In the genomic region with DNA sequence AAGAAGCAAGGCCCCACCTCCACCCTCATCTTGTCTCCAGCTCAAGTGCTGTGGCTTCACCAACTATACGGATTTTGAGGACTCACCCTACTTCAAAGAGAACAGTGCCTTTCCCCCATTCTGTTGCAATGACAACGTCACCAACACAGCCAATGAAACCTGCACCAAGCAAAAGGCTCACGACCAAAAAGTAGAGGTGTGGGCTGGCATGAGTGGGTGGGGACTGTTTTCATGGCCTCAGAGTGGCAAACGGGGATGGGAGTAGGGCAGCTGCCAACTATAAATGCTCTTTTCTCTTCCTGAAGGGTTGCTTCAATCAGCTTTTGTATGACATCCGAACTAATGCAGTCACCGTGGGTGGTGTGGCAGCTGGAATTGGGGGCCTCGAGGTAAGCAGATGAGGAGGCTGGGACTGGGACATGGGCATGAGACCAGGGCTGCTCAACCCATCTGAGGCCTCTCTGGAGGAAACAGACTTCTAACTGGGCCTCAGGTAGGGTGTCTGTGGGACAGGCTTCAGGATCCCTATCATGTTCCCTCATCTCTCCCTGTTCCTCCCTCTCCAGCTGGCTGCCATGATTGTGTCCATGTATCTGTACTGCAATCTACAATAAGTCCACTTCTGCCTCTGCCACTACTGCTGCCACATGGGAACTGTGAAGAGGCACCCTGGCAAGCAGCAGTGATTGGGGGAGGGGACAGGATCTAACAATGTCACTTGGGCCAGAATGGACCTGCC, we compare ENCODE assay signal across 10 cellular contexts. TPM values are rescaled to one million over a fixed set of nuclear protein-coding genes. Genes with fewer than 3 reads are reported as not detected.
A peak's percentile ranks its signal among the peaks of the same experiment; 100 is the strongest.
DNase-seq lines count a peak whose midpoint lies in the region; TF ChIP-seq lines count a peak whose summit lies in the region.
"Had no signal": no experiment of that assay in that cellular context is flagged by ENCODE, and none has a peak within 500 bp of the region (broad histone marks: within the 10 kb centered on the region; RNA-seq: fewer than 3 reads in every experiment).

No MANE protein-coding gene starts in this region.

- peaks cover 5% of the 10 kb centered on the region for H3K27me3 Mint-ChIP-seq in H9 (ENCODE audit: low read depth)

- H3K4me1 ChIP-seq in colonic mucosa (peaks cover 19% of the 10 kb centered on the region), H9 (ENCODE audit: insufficient read depth, low read length) (peaks cover under 1% of the 10 kb centered on the region; the same call in 1 of the 2 replicates)

- H3K9me3 Mint-ChIP-seq in H9, result no peaks in the 10 kb centered on the region; a peak in 1 of 5 replicates

- H3K4me1 Mint-ChIP-seq in H9, result peaks cover 7 to 10% of the 10 kb centered on the region in 2 experiments; a peak in 3 of 4 replicates

- no peak overlapping the region for H3K23ac ChIP-seq in H9 (ENCODE audit: insufficient read length, low read depth, low read length)

- H2BK5ac ChIP-seq in H9 (ENCODE audit: insufficient read length, low read length), result no peak overlapping the region

- no peak overlapping the region; a peak in 1 of 5 replicates for H3K4me3 Mint-ChIP-seq in H9

- H4K5ac ChIP-seq in H9 (ENCODE audit: insufficient read length, low read depth, low read length), result no peak overlapping the region

- no peak overlapping the region for H3K4me2 ChIP-seq in H9 (ENCODE audit: insufficient read depth, insufficient read length, low read length)

- H3K79me2 ChIP-seq in H9 (ENCODE audit: insufficient read depth, low read length), result no peaks in the 10 kb centered on the region

- intact Hi-C loops in colonic mucosa (cut with DNase I), result no loop called here

- H3K27ac Mint-ChIP-seq in H9, result no peak overlapping the region

- no peaks in the 10 kb centered on the region for H4K20me1 ChIP-seq in H9 (ENCODE audit: control insufficient read depth, insufficient read depth, insufficient read length)

- H3K79me1 ChIP-seq in H9 (ENCODE audit: insufficient read depth, low read depth, low read length, poor library complexity, severe bottlenecking), result no peaks in the 10 kb centered on the region

- no peak overlapping the region for H4K91ac ChIP-seq in H9 (ENCODE audit: insufficient read length, low read depth, low read length)

- no CpG with 5 or more reads among the region's 7 CpGs for WGBS in H9 (ENCODE audit: extremely low coverage, insufficient read length, low lambda C conversion rate)

- DNase-seq in NCI-H2029 (lab: John Stamatoyannopoulos, UW) (peak; percentile 42), NCI-H2029 treated with DMSO at 0.1 percent for 48 hours (lab: John Stamatoyannopoulos, UW) (no peak), colonic mucosa (peak; percentile 18), H9 (no peak), NCI-H526 (lab: John Stamatoyannopoulos, UW) (no peak)
- peak; percentile 41 for DNase-seq in stimulated activated CD8-positive, alpha-beta memory T cell treated with anti-CD3 and anti-CD28 coated beads, Interleukin-4, amount 100 ng/mL, for 24 hours (ENCODE audit: low read depth)
- DNase-seq: GOT3, NCI-H748 treated with DMSO at 0.1 percent for 48 hours had no signal

- no peak overlapping the region for H3K56ac ChIP-seq in H9 (ENCODE audit: insufficient read length, low read depth, low read length)

- no peak overlapping the region for H3T11ph ChIP-seq in H9 (ENCODE audit: low read length)

- no peak overlapping the region for H4K8ac ChIP-seq in H9 (replicated peaks; ENCODE audit: insufficient read length, low read depth, low read length)

- no peak overlapping the region for H3K18ac ChIP-seq in H9 (ENCODE audit: insufficient read length, low read depth, low read length)

- peaks cover 12 to 23% (median 17%) of the 10 kb centered on the region in 3 experiments; a peak in 6 of 7 replicates for H3K36me3 Mint-ChIP-seq in H9 (ENCODE audit: insufficient read depth in 1 of 3, low read depth in 3 of 3)

- no peak overlapping the region for H2BK120ac ChIP-seq in H9 (ENCODE audit: low read depth, low read length, poor library complexity, severe bottlenecking)

- H2AK5ac ChIP-seq in H9 (ENCODE audit: insufficient read length, low read length), result no peak overlapping the region

- no peak overlapping the region for H3K4ac ChIP-seq in H9 (ENCODE audit: low read depth, low read length)

- no peaks in the 10 kb centered on the region for H3K23me2 ChIP-seq in H9 (ENCODE audit: insufficient read length, low read depth, low read length, poor library complexity, severe bottlenecking)

- H3K9ac ChIP-seq in colonic mucosa (ENCODE audit: low read depth in 2 of 2, low read length in 2 of 2) (peak overlapping the region in 1 of 2 donors; percentile 97), H9 (ENCODE audit: extremely low read depth, insufficient read length, low read length) (no peak overlapping the region)

- H3K27me3 ChIP-seq in colonic mucosa, result no peaks in the 10 kb centered on the region
- H3K27me3 ChIP-seq in H9 (ENCODE audit: insufficient read depth, low read length), result no peaks in the 10 kb centered on the region; the same call in 1 of the 2 replicates

- no peak overlapping the region for H2AFZ ChIP-seq in H9 (ENCODE audit: low read length)

- H3K14ac ChIP-seq in H9 (ENCODE audit: insufficient read depth, low read length), result no peak overlapping the region

- H3K27ac ChIP-seq in colonic mucosa (peak overlapping the region; percentile 22), H9 (ENCODE audit: insufficient read length, low read depth, low read length) (no peak overlapping the region)

- H2BK20ac ChIP-seq in H9 (ENCODE audit: low read depth, low read length, poor library complexity, severe bottlenecking), result no peak overlapping the region

- no peak for TF ChIP-seq CTCF in colonic mucosa (IDR thresholded peaks at IDR 0.05)
- no peak for TF ChIP-seq CTCF in H9 (conservative IDR thresholded peaks at IDR 0.05)

- H3K36me3 ChIP-seq in colonic mucosa, result no peaks in the 10 kb centered on the region

- no peak overlapping the region for H2BK12ac ChIP-seq in H9 (ENCODE audit: insufficient read length, low read depth, low read length)

- no peak overlapping the region for H2BK15ac ChIP-seq in H9 (ENCODE audit: low read depth, low read length)

- H3K9me3 ChIP-seq in colonic mucosa (no peaks in the 10 kb centered on the region), H9 (ENCODE audit: control insufficient read depth, low read depth, low read length) (no peaks in the 10 kb centered on the region)

- H3K4me3 ChIP-seq in colonic mucosa, result no peak overlapping the region

RNA-seq across cellular contexts. Expression of a gene that starts 8.8 kb away (rescaled TPM):
- not detected for total RNA-seq in colonic mucosa
- total RNA-seq in H9 (2021), result not detected in 2 replicates
- total RNA-seq: HT1080, mucosa of gallbladder had no signal

RNA-seq across cellular contexts. Expression of a gene that starts 10.2 kb away (rescaled TPM):
- total RNA-seq in colonic mucosa (1,000 to 10,000 TPM; 1,021 to 1,136 TPM), H9 (2021) (not detected in 2 replicates)

RNA-seq across cellular contexts. Expression of a gene that starts 13.1 kb away (rescaled TPM):
- total RNA-seq in colonic mucosa, result 10 to 100 TPM; 20.9 to 38.9 TPM
- total RNA-seq in H9 (2021), result 60.0 and 62.6 TPM in 2 replicates

RNA-seq across cellular contexts. Expression of a gene that starts 18.0 kb away (rescaled TPM):
- total RNA-seq in colonic mucosa (1 to 10 TPM in 1 of 2 donors, under 1 TPM in 1; 0.80 to 1.1 TPM), H9 (2021) (3.0 TPM in 2 replicates)

RNA-seq across cellular contexts. Expression of a gene that starts 52.7 kb away (rescaled TPM):
- total RNA-seq in colonic mucosa, result 1 to 10 TPM; 8.2 TPM
- 11.4 and 12.4 TPM in 2 replicates for total RNA-seq in H9 (2021)

Comparison
In these comparisons a context has a peak if more than half of its experiments do, and no peak if none do; other contexts are left out.
1. DNase-seq: peak in NCI-H2029 (single experiment), colonic mucosa (single experiment) and stimulated activated CD8-positive, alpha-beta memory T cell treated with anti-CD3 and anti-CD28 coated beads, Interleukin-4, amount 100 ng/mL, for 24 hours (single experiment); none in NCI-H2029 treated with DMSO at 0.1 percent for 48 hours (single experiment), H9 (single experiment) and NCI-H526 (0 of 2).
2. RNA of a gene that starts 10.2 kb away (total RNA-seq): 1,021 to 1,136 TPM in colonic mucosa; not detected in H9; every median in the first group is over 100 times any median in the second.